In the genomic region with DNA sequence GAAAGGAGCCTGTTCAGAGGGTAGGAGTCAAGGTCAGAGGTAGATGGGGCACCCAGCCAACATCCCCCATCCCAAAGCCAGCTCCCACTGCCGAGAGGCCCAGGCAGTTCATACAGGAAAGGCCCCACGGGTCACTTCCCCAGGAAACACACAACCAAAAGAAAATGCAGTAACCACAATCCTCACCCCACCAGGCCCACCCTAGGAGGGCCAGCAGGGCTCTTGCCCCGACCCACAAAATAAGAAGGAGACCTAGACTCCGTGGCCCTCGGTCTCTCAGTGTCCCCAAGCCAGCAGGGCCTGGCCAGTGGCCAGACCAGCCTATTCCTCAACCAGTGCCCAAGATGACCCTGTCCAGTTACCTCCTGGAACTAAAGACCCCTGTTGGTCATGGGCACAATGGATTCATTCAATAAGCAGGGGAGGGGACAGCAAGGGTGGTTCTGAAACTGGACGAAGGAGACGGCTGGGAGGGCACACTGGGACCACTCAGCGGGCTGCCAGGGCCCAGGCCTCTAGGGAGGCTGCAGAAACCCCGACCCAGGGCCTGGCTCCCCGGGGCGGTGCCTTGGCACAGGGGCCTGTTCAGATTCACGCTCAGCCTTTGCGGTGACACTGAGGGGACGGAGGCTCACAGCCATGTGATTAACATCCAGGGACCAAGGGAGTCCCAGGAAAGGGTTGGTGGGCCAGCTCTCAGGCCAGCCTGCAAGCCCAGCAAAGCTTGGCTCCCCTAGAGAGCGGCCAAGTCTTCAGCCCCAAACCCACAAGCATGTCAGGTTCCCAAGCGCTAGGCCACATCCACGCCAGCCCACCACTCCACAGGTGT, we compare ENCODE assay signal across 3 cellular contexts.
TF ChIP-seq lines count a peak whose summit lies in the region.

No MANE protein-coding gene starts in this region.

TF ChIP-seq in SK-N-SH, 30 proteins besides CTCF, POLR2A, EP300 and RAD21:
- TF ChIP-seq, protein P1, sequence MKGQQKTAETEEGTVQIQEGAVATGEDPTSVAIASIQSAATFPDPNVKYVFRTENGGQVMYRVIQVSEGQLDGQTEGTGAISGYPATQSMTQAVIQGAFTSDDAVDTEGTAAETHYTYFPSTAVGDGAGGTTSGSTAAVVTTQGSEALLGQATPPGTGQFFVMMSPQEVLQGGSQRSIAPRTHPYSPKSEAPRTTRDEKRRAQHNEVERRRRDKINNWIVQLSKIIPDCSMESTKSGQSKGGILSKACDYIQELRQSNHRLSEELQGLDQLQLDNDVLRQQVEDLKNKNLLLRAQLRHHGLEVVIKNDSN (IDR thresholded peaks at IDR 0.05; ENCODE audit: borderline replicate concordance, low read depth) = no peak
- no peak for TF ChIP-seq TEAD4 (IDR thresholded peaks at IDR 0.05; ENCODE audit: borderline replicate concordance, insufficient read depth)
- no peak for TF ChIP-seq TAF1 (IDR thresholded peaks at IDR 0.05; ENCODE audit: borderline replicate concordance, low read depth, low read length)
- TF ChIP-seq TCF12 (IDR thresholded peaks at IDR 0.05) = no peak
- no peak for TF ChIP-seq GABPA (IDR thresholded peaks at IDR 0.05; ENCODE audit: low read depth)
- no peak for TF ChIP-seq RXRA (IDR thresholded peaks at IDR 0.05; ENCODE audit: borderline replicate concordance, low read depth)
- no peak for TF ChIP-seq NRF1 (IDR thresholded peaks at IDR 0.05; ENCODE audit: low read depth, low read length)
- TF ChIP-seq RCOR1 (IDR thresholded peaks at IDR 0.05; ENCODE audit: low read length) = no peak
- TF ChIP-seq, protein P2, sequence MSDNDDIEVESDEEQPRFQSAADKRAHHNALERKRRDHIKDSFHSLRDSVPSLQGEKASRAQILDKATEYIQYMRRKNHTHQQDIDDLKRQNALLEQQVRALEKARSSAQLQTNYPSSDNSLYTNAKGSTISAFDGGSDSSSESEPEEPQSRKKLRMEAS (IDR thresholded peaks at IDR 0.05; ENCODE audit: low read depth) = no peak
- TF ChIP-seq, protein P3, sequence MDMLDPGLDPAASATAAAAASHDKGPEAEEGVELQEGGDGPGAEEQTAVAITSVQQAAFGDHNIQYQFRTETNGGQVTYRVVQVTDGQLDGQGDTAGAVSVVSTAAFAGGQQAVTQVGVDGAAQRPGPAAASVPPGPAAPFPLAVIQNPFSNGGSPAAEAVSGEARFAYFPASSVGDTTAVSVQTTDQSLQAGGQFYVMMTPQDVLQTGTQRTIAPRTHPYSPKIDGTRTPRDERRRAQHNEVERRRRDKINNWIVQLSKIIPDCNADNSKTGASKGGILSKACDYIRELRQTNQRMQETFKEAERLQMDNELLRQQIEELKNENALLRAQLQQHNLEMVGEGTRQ (IDR thresholded peaks at IDR 0.05; ENCODE audit: borderline replicate concordance, low read depth, low read length) = no peak
- TF ChIP-seq MEF2A (IDR thresholded peaks at IDR 0.05; ENCODE audit: borderline replicate concordance, low read depth) = no peak
- TF ChIP-seq POLR2AphosphoS5 (IDR thresholded peaks at IDR 0.05; ENCODE audit: low read depth, low read length) = no peak
- TF ChIP-seq GATA2 (CRISPR knock-in tag; IDR thresholded peaks at IDR 0.05) = no peak

TF ChIP-seq in SK-N-SH treated with all-trans-retinoic acid at 6 μM for 48 hours, 23 proteins besides CTCF, POLR2A, EP300 and RAD21:
- TF ChIP-seq, protein P4, sequence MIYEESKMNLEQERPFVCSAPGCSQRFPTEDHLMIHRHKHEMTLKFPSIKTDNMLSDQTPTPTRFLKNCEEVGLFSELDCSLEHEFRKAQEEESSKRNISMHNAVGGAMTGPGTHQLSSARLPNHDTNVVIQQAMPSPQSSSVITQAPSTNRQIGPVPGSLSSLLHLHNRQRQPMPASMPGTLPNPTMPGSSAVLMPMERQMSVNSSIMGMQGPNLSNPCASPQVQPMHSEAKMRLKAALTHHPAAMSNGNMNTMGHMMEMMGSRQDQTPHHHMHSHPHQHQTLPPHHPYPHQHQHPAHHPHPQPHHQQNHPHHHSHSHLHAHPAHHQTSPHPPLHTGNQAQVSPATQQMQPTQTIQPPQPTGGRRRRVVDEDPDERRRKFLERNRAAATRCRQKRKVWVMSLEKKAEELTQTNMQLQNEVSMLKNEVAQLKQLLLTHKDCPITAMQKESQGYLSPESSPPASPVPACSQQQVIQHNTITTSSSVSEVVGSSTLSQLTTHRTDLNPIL (CRISPR knock-in tag; IDR thresholded peaks at IDR 0.05; ENCODE audit: low read depth) = no peak
- TF ChIP-seq ZC3H10 (CRISPR knock-in tag; IDR thresholded peaks at IDR 0.05) (no peak), ESRRG (CRISPR knock-in tag; IDR thresholded peaks at IDR 0.05) (no peak), PPARA (CRISPR knock-in tag; IDR thresholded peaks at IDR 0.05; ENCODE audit: borderline replicate concordance) (no peak), ZFP3 (CRISPR knock-in tag; IDR thresholded peaks at IDR 0.05) (no peak), GLIS3 (CRISPR knock-in tag; IDR thresholded peaks at IDR 0.05) (no peak), ZFP30 (CRISPR knock-in tag; IDR thresholded peaks at IDR 0.05) (no peak), CSDC2 (CRISPR knock-in tag; IDR thresholded peaks at IDR 0.05) (no peak), TCF4 (CRISPR knock-in tag; IDR thresholded peaks at IDR 0.05; ENCODE audit: borderline replicate concordance) (no peak), ZNF8 (CRISPR knock-in tag; IDR thresholded peaks at IDR 0.05) (no peak)
- TF ChIP-seq, protein P5, sequence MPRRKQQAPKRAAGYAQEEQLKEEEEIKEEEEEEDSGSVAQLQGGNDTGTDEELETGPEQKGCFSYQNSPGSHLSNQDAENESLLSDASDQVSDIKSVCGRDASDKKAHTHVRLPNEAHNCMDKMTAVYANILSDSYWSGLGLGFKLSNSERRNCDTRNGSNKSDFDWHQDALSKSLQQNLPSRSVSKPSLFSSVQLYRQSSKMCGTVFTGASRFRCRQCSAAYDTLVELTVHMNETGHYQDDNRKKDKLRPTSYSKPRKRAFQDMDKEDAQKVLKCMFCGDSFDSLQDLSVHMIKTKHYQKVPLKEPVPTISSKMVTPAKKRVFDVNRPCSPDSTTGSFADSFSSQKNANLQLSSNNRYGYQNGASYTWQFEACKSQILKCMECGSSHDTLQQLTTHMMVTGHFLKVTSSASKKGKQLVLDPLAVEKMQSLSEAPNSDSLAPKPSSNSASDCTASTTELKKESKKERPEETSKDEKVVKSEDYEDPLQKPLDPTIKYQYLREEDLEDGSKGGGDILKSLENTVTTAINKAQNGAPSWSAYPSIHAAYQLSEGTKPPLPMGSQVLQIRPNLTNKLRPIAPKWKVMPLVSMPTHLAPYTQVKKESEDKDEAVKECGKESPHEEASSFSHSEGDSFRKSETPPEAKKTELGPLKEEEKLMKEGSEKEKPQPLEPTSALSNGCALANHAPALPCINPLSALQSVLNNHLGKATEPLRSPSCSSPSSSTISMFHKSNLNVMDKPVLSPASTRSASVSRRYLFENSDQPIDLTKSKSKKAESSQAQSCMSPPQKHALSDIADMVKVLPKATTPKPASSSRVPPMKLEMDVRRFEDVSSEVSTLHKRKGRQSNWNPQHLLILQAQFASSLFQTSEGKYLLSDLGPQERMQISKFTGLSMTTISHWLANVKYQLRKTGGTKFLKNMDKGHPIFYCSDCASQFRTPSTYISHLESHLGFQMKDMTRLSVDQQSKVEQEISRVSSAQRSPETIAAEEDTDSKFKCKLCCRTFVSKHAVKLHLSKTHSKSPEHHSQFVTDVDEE (CRISPR knock-in tag; IDR thresholded peaks at IDR 0.05) = no peak
- TF ChIP-seq, protein P6, sequence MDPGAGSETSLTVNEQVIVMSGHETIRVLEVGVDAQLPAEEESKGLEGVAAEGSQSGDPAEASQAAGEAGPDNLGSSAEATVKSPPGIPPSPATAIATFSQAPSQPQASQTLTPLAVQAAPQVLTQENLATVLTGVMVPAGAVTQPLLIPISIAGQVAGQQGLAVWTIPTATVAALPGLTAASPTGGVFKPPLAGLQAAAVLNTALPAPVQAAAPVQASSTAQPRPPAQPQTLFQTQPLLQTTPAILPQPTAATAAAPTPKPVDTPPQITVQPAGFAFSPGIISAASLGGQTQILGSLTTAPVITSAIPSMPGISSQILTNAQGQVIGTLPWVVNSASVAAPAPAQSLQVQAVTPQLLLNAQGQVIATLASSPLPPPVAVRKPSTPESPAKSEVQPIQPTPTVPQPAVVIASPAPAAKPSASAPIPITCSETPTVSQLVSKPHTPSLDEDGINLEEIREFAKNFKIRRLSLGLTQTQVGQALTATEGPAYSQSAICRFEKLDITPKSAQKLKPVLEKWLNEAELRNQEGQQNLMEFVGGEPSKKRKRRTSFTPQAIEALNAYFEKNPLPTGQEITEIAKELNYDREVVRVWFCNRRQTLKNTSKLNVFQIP (CRISPR knock-in tag; IDR thresholded peaks at IDR 0.05; ENCODE audit: borderline replicate concordance, low read depth) = no peak
TF ChIP-seq in SK-N-SH treated with all-trans-retinoic acid at 6 μM for 48 hours: peak in this region for 0.

TF ChIP-seq in H1, 55 proteins besides CTCF, POLR2A, EP300 and RAD21:
- TF ChIP-seq RXRA (IDR thresholded peaks at IDR 0.05; ENCODE audit: insufficient read depth, low read depth, low read length) (no peak), JUN (IDR thresholded peaks at IDR 0.05; ENCODE audit: low read depth, low read length) (no peak), RNF2 (IDR thresholded peaks at IDR 0.05; ENCODE audit: borderline replicate concordance, low read depth, low read length, missing control alignments, poor library complexity, severe bottlenecking) (no peak), TAF7 (optimal IDR thresholded peaks at IDR 0.05; ENCODE audit: borderline replicate concordance, low read depth, low read length) (no peak), CBX8 (IDR thresholded peaks at IDR 0.05; ENCODE audit: borderline replicate concordance, low read depth, low read length) (no peak), EZH2 (IDR thresholded peaks at IDR 0.05; ENCODE audit: low read depth, low read length, severe bottlenecking) (no peak), BRCA1 (IDR thresholded peaks at IDR 0.05; ENCODE audit: low read depth, low read length) (no peak), TBP (IDR thresholded peaks at IDR 0.05; ENCODE audit: low read depth, low read length) (no peak), CREB1 (IDR thresholded peaks at IDR 0.05) (no peak), KDM4A (IDR thresholded peaks at IDR 0.05; ENCODE audit: low read depth, low read length, severe bottlenecking) (no peak), SP4 (IDR thresholded peaks at IDR 0.05; ENCODE audit: low read length) (no peak)
- TF ChIP-seq, protein P3 (IDR thresholded peaks at IDR 0.05; ENCODE audit: low read length) = no peak
TF ChIP-seq in H1: peak in this region for 0.
